Comparison of ENCODE assay signal across 8 cellular contexts in the genomic region with DNA sequence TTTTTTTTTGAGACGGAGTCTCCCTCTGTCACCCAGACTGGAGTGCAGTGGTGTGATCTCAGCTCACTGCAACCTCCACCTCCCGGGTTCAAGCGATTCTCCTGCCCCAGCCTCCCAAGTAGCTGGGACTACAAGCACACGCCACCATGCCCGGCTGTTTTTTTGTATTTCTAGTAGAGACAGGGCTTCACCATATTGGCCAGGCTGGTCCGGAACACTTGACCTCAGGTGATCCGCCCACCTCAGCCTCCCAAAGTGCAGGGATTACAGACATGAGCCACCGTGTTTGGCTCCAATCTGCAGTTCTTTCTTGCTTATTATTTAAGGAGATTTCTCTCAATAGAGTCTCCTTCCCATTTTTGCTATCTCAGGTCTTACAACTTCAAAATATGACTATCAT.
DNase-seq lines count a peak whose midpoint lies in the region; ATAC-seq, FAIRE-seq and TF ChIP-seq lines count a peak whose summit lies in the region.
"Not testable (repeated sequence)": the region's sequence is repeated elsewhere in the genome, so short reads cannot be mapped to it uniquely, and the experiment has no call there.

No MANE protein-coding gene starts in this region.

- intact Hi-C loops in IMR-90 (cut with micrococcal nuclease); K562 (cut with micrococcal nuclease); stomach (cut with DNase I; ENCODE audit: low total_unique reads): not testable (repeated sequence)
- intact Hi-C loops in activated CD4-positive, alpha-beta T cell treated with anti-CD3 and anti-CD28 coated beads for 36 hours (cut with DNase I, micrococcal nuclease), result loop anchor here in 1 of 2 experiments (2.0 to 5.0 kb wide), 2 partner anchors 17 to 1438 kb away; a partner anchor contains a TSS
- intact Hi-C loops in activated naive CD4-positive, alpha-beta T cell treated with anti-CD3 and anti-CD28 coated beads for 36 hours (cut with micrococcal nuclease), result loop anchor here (10.0 kb wide), 1 partner anchor 605 kb away; a partner anchor contains a TSS

- H3K79me2 ChIP-seq in ACC112 (ENCODE audit: control insufficient read depth, insufficient read depth, low read length, unreplicated experiment); parathyroid adenoma: not testable (repeated sequence)
- H3K79me2 ChIP-seq in K562 (ENCODE audit: control insufficient read depth, insufficient read depth, low read length), result peaks cover 12% of the 10 kb centered on the region; the same call in 2 of the 3 replicates

- not testable (repeated sequence) for H3K27me3 ChIP-seq in ACC112 (ENCODE audit: insufficient read depth, low read length); IMR-90 (ENCODE audit: control insufficient read depth, insufficient read depth, low read length); K562 (ENCODE audit: control insufficient read depth in 2 of 2, insufficient read depth in 2 of 2, low read length in 2 of 2); liver (ENCODE audit: control insufficient read depth in 4 of 4, insufficient read depth in 4 of 4, low read length in 3 of 4); parathyroid adenoma (ENCODE audit: control insufficient read depth, insufficient read depth, low read length); stomach

- TF ChIP-seq POLR2A in IMR-90 (IDR thresholded peaks at IDR 0.05; ENCODE audit: low read depth, low read length); K562 (conservative IDR thresholded peaks at IDR 0.05); stomach (IDR thresholded peaks at IDR 0.05): not testable (repeated sequence)

- ATAC-seq in IMR-90 (ENCODE audit: low read depth); activated CD4-positive, alpha-beta T cell treated with anti-CD3 and anti-CD28 coated beads for 36 hours; K562: not testable (repeated sequence)

- not testable (repeated sequence) for H3K56ac ChIP-seq in IMR-90 (ENCODE audit: extremely low read depth, insufficient read depth, low read length)

- peak overlapping the region; percentile 27 for H2BK5ac ChIP-seq in IMR-90 (ENCODE audit: low read depth, low read length, poor library complexity, severe bottlenecking)

- H4K5ac ChIP-seq in IMR-90 (ENCODE audit: low read depth, low read length), result not testable (repeated sequence)

- H3K9me3 Mint-ChIP-seq in activated CD4-positive, alpha-beta T cell treated with anti-CD3 and anti-CD28 coated beads for 36 hours (ENCODE audit: low read depth); activated naive CD4-positive, alpha-beta T cell treated with anti-CD3 and anti-CD28 coated beads for 36 hours: not testable (repeated sequence)

- TF ChIP-seq RAD21 in IMR-90 (IDR thresholded peaks at IDR 0.05; ENCODE audit: low read length); K562 (CRISPR knock-in tag; conservative IDR thresholded peaks at IDR 0.05 in 1 of 2, IDR thresholded peaks at IDR 0.05 in 1 of 2); liver (IDR thresholded peaks at IDR 0.05): not testable (repeated sequence)

- FAIRE-seq in K562 (lab: Jason Lieb, UNC), result not testable (repeated sequence)

- peaks cover 0 to 36% of the 10 kb centered on the region in 2 experiments; a peak in 2 of 4 replicates for H3K79me1 ChIP-seq in IMR-90 (ENCODE audit: low read depth in 1 of 2, low read length in 2 of 2)

- H3K4me3 Mint-ChIP-seq in activated CD4-positive, alpha-beta T cell treated with anti-CD3 and anti-CD28 coated beads for 36 hours; activated naive CD4-positive, alpha-beta T cell treated with anti-CD3 and anti-CD28 coated beads for 36 hours: not testable (repeated sequence)

- H2BK120ac ChIP-seq in IMR-90 (ENCODE audit: low read depth, low read length), result peak overlapping the region; percentile 54; the same call in 1 of the 2 replicates

- CTCF ChIA-PET in IMR-90 (lab: Yijun Ruan, JAX); activated CD4-positive, alpha-beta T cell treated with anti-CD3 and anti-CD28 coated beads for 36 hours (lab: Charles Lee); K562 (lab: Yijun Ruan, JAX; ENCODE audit: low intra/inter-chr PET ratio): not testable (repeated sequence)
- CTCF ChIA-PET in activated naive CD4-positive, alpha-beta T cell treated with anti-CD3 and anti-CD28 coated beads for 36 hours (lab: Charles Lee), result interaction anchor here (0.6 kb wide), 1 partner anchor 28 kb away, joined by 3 read pairs; no protein-coding TSS in a partner anchor

- peak overlapping the region; percentile 77 for H3K27ac Mint-ChIP-seq in activated CD4-positive, alpha-beta T cell treated with anti-CD3 and anti-CD28 coated beads for 36 hours
- H3K27ac Mint-ChIP-seq in activated naive CD4-positive, alpha-beta T cell treated with anti-CD3 and anti-CD28 coated beads for 36 hours, result peak overlapping the region; percentile 100

- not testable (repeated sequence) for H3K36me3 ChIP-seq in ACC112 (ENCODE audit: insufficient read depth, low read length); IMR-90 (ENCODE audit: control insufficient read depth, insufficient read depth, low read length); K562 (ENCODE audit: control insufficient read depth, insufficient read depth, low read length); liver (ENCODE audit: control insufficient read depth in 4 of 4, insufficient read depth in 3 of 4, low read depth in 1 of 4, low read length in 3 of 4); parathyroid adenoma (ENCODE audit: control insufficient read depth, insufficient read depth, low read length)
- peaks cover 0 to 11% (median 0%) of the 10 kb centered on the region in 4 donors for H3K36me3 ChIP-seq in stomach

- H4K8ac ChIP-seq in IMR-90 (ENCODE audit: low read depth in 2 of 2, low read length in 2 of 2), result not testable (repeated sequence)

- not testable (repeated sequence) for H3K9me1 ChIP-seq in IMR-90 (ENCODE audit: insufficient read depth, low read length); K562 (ENCODE audit: control insufficient read depth, insufficient read depth, low read length)

- H3K36me3 Mint-ChIP-seq in activated CD4-positive, alpha-beta T cell treated with anti-CD3 and anti-CD28 coated beads for 36 hours (ENCODE audit: low read depth), result peaks cover 31% of the 10 kb centered on the region
- H3K36me3 Mint-ChIP-seq in activated naive CD4-positive, alpha-beta T cell treated with anti-CD3 and anti-CD28 coated beads for 36 hours (ENCODE audit: low read depth), result peaks cover 27% of the 10 kb centered on the region

- in situ Hi-C loops in IMR-90 (cut with MboI; ENCODE audit: low sequenced_read_pairs) (loop anchor here (5.0 kb wide), 1 partner anchor 42 kb away; no protein-coding TSS in a partner anchor), K562 (cut with MboI) (loop anchor here (5.0 kb wide), 1 partner anchor 47 kb away; no protein-coding TSS in a partner anchor)

- not testable (repeated sequence) for H3K9me3 ChIP-seq in IMR-90 (ENCODE audit: control insufficient read depth, insufficient read depth, low read length); K562 (replicated peaks; ENCODE audit: control insufficient read depth, insufficient read depth, low read depth, low read length); liver (ENCODE audit: control insufficient read depth in 4 of 4, low read length in 3 of 4); parathyroid adenoma (ENCODE audit: control insufficient read depth, low read length); stomach

- BruUV-seq in IMR-90 (replicated peaks; lab: Mats Ljungman, UMichigan); K562 (replicated peaks; lab: Mats Ljungman, UMichigan): not testable (repeated sequence)

- H3K23ac ChIP-seq in IMR-90 (ENCODE audit: low read depth, low read length), result not testable (repeated sequence)

- H3K27me3 Mint-ChIP-seq in activated CD4-positive, alpha-beta T cell treated with anti-CD3 and anti-CD28 coated beads for 36 hours; activated naive CD4-positive, alpha-beta T cell treated with anti-CD3 and anti-CD28 coated beads for 36 hours (ENCODE audit: low read depth): not testable (repeated sequence)

- H2AK9ac ChIP-seq in IMR-90 (replicated peaks; ENCODE audit: low read depth, low read length, poor library complexity), result not testable (repeated sequence)

- POLR2A ChIA-PET in IMR-90 (lab: Charles Lee; ENCODE audit: unreplicated experiment); K562 (lab: Yijun Ruan, JAX): not testable (repeated sequence)
- POLR2A ChIA-PET in activated CD4-positive, alpha-beta T cell treated with anti-CD3 and anti-CD28 coated beads for 36 hours (lab: Charles Lee), result interaction anchor here (9.7 kb wide), 1 partner anchor 39 kb away, joined by 180 read pairs; no protein-coding TSS in a partner anchor

- not testable (repeated sequence) for H2BK15ac ChIP-seq in IMR-90 (ENCODE audit: low read depth, low read length)

- H3K14ac ChIP-seq in IMR-90 (replicated peaks; ENCODE audit: low read depth, low read length), result not testable (repeated sequence)

- peak overlapping the region; percentile 15; the same call in 1 of the 2 replicates for H3K27ac ChIP-seq in ACC112 (ENCODE audit: low read depth, low read length)
- H3K27ac ChIP-seq in IMR-90 (ENCODE audit: insufficient read depth, low read length), result peak overlapping the region; percentile 33; the same call in 1 of the 2 replicates
- peak overlapping the region; percentile 20; the same call in 1 of the 3 replicates for H3K27ac ChIP-seq in K562 (ENCODE audit: extremely low read depth, low read depth, low read length)
- H3K27ac ChIP-seq in liver (ENCODE audit: low read depth in 1 of 2, low read length in 2 of 2), result peak overlapping the region; percentile 12 to 33
- H3K27ac ChIP-seq in parathyroid adenoma, result peak overlapping the region; percentile 10
- H3K27ac ChIP-seq in stomach, result peak overlapping the region in 3 of 5 donors; percentile 86 to 96 (median 89)

- peaks cover 35% of the 10 kb centered on the region for H3K4me1 ChIP-seq in ACC112 (ENCODE audit: control insufficient read depth, insufficient read depth, low read length, unreplicated experiment)
- peaks cover 15% of the 10 kb centered on the region for H3K4me1 ChIP-seq in IMR-90 (ENCODE audit: control insufficient read depth, insufficient read depth, low read length)
- peaks cover 22 to 36% of the 10 kb centered on the region in 2 experiments for H3K4me1 ChIP-seq in K562 (replicated peaks in 1 of 2; ENCODE audit: control insufficient read depth in 2 of 2, insufficient read depth in 2 of 2, low read length in 2 of 2)
- H3K4me1 ChIP-seq in liver (ENCODE audit: control insufficient read depth in 4 of 4, insufficient read depth in 4 of 4, low read length in 3 of 4); parathyroid adenoma: not testable (repeated sequence)
- H3K4me1 ChIP-seq in stomach, result peaks cover 19 to 54% (median 33%) of the 10 kb centered on the region in 4 donors

- not testable (repeated sequence) for TF ChIP-seq CTCF in IMR-90 (conservative IDR thresholded peaks at IDR 0.05; ENCODE audit: low read depth, low read length); K562 (IDR thresholded peaks at IDR 0.05 in 2 of 3, conservative IDR thresholded peaks at IDR 0.05 in 1 of 3; ENCODE audit: insufficient read depth in 2 of 3, low read depth in 1 of 3, low read length in 3 of 3); liver (IDR thresholded peaks at IDR 0.05; ENCODE audit: low read depth, low read length, missing input control); parathyroid adenoma (IDR thresholded peaks at IDR 0.05); stomach (IDR thresholded peaks at IDR 0.05)

- H3K4me1 Mint-ChIP-seq in activated CD4-positive, alpha-beta T cell treated with anti-CD3 and anti-CD28 coated beads for 36 hours, result peaks cover 52% of the 10 kb centered on the region
- peaks cover 46% of the 10 kb centered on the region for H3K4me1 Mint-ChIP-seq in activated naive CD4-positive, alpha-beta T cell treated with anti-CD3 and anti-CD28 coated beads for 36 hours (ENCODE audit: low read depth)

- not testable (repeated sequence) for DNase-seq in IMR-90; activated CD4-positive, alpha-beta T cell treated with anti-CD3 and anti-CD28 coated beads for 36 hours; activated naive CD4-positive, alpha-beta T cell treated with anti-CD3 and anti-CD28 coated beads for 36 hours; K562 (ENCODE audit: extremely low read depth in 1 of 4, low spot score in 3 of 4); stomach

- no CpG with 5 or more reads among the region's 8 CpGs for WGBS in IMR-90 (ENCODE audit: extremely low coverage in 2 of 2, insufficient read length in 1 of 2), 2 experiments
- WGBS in K562 (ENCODE audit: insufficient coverage, low coverage, missing lambda C conversion rate), result 65% methylated on average over 5 of the region's 8 CpGs
- 94% methylated on average over 8 of the region's 8 CpGs for WGBS in liver
- 89 to 95% (median 94%) methylated on average over 7 to 8 of the region's 8 CpGs for WGBS in stomach, 5 donors

- not testable (repeated sequence) for H4K20me1 ChIP-seq in IMR-90 (ENCODE audit: insufficient read depth, low read length); K562 (replicated peaks; ENCODE audit: control insufficient read depth, insufficient read depth, low read length)

- 0 out of 2 replicates have a peak overlapping the region, but pooled peaks have one; percentile 35 for H2AK5ac ChIP-seq in IMR-90 (ENCODE audit: low read depth, low read length)

- not testable (repeated sequence) for H3K4me2 ChIP-seq in IMR-90 (ENCODE audit: low read depth, low read length); K562 (ENCODE audit: insufficient read depth, low read length); parathyroid adenoma (ENCODE audit: low read length)

- not testable (repeated sequence) for H2BK20ac ChIP-seq in IMR-90 (ENCODE audit: low read depth, low read length)

- H4K91ac ChIP-seq in IMR-90 (ENCODE audit: insufficient read depth, low read depth, low read length), result not testable (repeated sequence)

- H3K4ac ChIP-seq in IMR-90 (ENCODE audit: low read depth, low read length), result not testable (repeated sequence)

- not testable (repeated sequence) for H2AFZ ChIP-seq in ACC112 (ENCODE audit: low read length, unreplicated experiment); IMR-90 (replicated peaks; ENCODE audit: low read length, poor library complexity); K562 (ENCODE audit: low read depth, low read length); parathyroid adenoma

- peak overlapping the region; percentile 57; the same call in 1 of the 2 replicates for H3K18ac ChIP-seq in IMR-90 (ENCODE audit: low read depth, low read length)

- dilution Hi-C loops in IMR-90 (cut with HindIII; ENCODE audit: low sequenced_read_pairs, unreplicated experiment), result not testable (repeated sequence)

- H3K9ac ChIP-seq in IMR-90 (ENCODE audit: low read depth, low read length); K562 (ENCODE audit: insufficient read depth in 1 of 2, low read depth in 2 of 2, low read length in 2 of 2); liver (ENCODE audit: low read depth in 1 of 2, low read length in 2 of 2); parathyroid adenoma: not testable (repeated sequence)

- not testable (repeated sequence) for TF ChIP-seq EP300 in K562 (IDR thresholded peaks at IDR 0.05; ENCODE audit: low read length); stomach (IDR thresholded peaks at IDR 0.05)

- not testable (repeated sequence) for H3K4me3 ChIP-seq in ACC112 (ENCODE audit: low read depth, low read length); IMR-90 (ENCODE audit: insufficient read depth, low read depth, low read length); K562; liver (ENCODE audit: low read depth in 1 of 3, low read length in 3 of 3); parathyroid adenoma (ENCODE audit: low read depth, low read length); stomach

Comparison
In these comparisons a context has a peak if more than half of its experiments do, and no peak if none do; other contexts are left out.
1. H3K27ac ChIP-seq: peak in every context shown above with its lines; median percentile 89 in stomach; 33 in IMR-90; 22 in liver; 20 in K562; 15 in ACC112; 10 in parathyroid adenoma.